Comparison of ENCODE assay signal across 7 cellular contexts in the genomic region with DNA sequence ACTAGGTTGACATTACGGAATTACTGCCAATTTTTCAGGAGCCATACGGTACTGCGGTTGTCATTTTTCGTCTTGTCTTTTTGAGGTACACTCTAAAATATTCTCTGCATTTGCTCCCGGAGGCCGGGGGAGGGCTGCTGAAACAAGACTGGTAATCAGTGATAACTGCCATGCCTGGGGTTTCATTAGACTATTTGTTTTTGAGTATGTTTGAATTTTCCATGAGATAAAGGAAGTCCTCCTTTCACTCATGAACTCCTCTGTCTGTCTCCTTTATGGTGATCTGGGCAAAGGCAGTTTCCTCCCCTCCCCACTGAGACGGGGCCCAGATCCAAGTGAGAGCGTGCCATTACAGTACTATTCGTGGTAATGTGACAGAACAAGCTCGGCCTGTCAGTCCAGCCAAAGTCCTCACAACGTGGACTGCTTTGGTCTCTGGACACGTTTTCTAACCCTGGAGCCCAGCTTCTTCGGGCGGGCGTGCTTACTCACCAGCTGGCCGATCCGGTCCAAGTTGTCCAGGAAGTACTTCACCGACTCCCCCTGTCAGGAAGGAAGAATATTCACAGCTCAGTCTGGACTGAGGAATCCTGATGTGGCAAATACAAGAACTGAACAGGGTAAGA. TPM values are rescaled to one million over a fixed set of nuclear protein-coding genes. Genes with fewer than 3 reads are reported as not detected.
DNase-seq lines count a peak whose midpoint lies in the region; ATAC-seq, FAIRE-seq and TF ChIP-seq lines count a peak whose summit lies in the region.

No MANE protein-coding gene starts in this region.

- DNase-seq in body of pancreas (peak in 3 of 4 donors; percentile 43 to 59 (median 55)), left lung (peak in 1 of 2 donors; percentile 71), thoracic aorta (ENCODE audit: low spot score) (peak; percentile 31), NCI-H2196 treated with DMSO at 0.1 percent for 48 hours (lab: John Stamatoyannopoulos, UW; ENCODE audit: unreplicated experiment) (no peak), D721Med (ENCODE audit: insufficient read length, low spot score) (no peak), RCC 7860 (ENCODE audit: low spot score) (no peak)

- H3K27ac ChIP-seq in HUES64 (ENCODE audit: low read depth, low read length): peak overlapping the region; percentile 9; the same call in 1 of the 2 replicates
- H3K27ac ChIP-seq in body of pancreas: no peak overlapping the region
- peak overlapping the region; percentile 42 to 53 for H3K27ac ChIP-seq in left lung
- peak overlapping the region; percentile 48 to 51 for H3K27ac ChIP-seq in thoracic aorta

- no peak for TF ChIP-seq CTCF in body of pancreas (IDR thresholded peaks at IDR 0.05)
- TF ChIP-seq CTCF in left lung (IDR thresholded peaks at IDR 0.05): no peak
- peak; percentile 6 for TF ChIP-seq CTCF in thoracic aorta (IDR thresholded peaks at IDR 0.05)
- no peak for TF ChIP-seq CTCF in D721Med (IDR thresholded peaks at IDR 0.05; ENCODE audit: insufficient read depth, missing control alignments)

- ATAC-seq in body of pancreas: peak; percentile 41
- peak; percentile 43 for ATAC-seq in left lung
- peak; percentile 70 for ATAC-seq in thoracic aorta (ENCODE audit: insufficient number of reproducible peaks, low FRiP score, low read depth)

- intact Hi-C loops in body of pancreas (cut with DNase I) (no loop called here), left lung (cut with DNase I) (no loop called here)

- H3K36me3 ChIP-seq in HUES64 (ENCODE audit: insufficient read depth, low read length) (peaks cover 39% of the 10 kb centered on the region), body of pancreas (replicated peaks in 1 of 2; ENCODE audit: insufficient read depth in 1 of 2, low read depth in 2 of 2) (peaks cover 0 to 4% of the 10 kb centered on the region in 2 donors), left lung (peaks cover 0 to 26% of the 10 kb centered on the region in 2 donors), thoracic aorta (peaks cover 3% of the 10 kb centered on the region)

- H3K9me3 ChIP-seq in HUES64 (ENCODE audit: insufficient read depth, low read depth, low read length) (no peaks in the 10 kb centered on the region), body of pancreas (no peaks in the 10 kb centered on the region), left lung (peaks cover 0 to 4% of the 10 kb centered on the region in 2 donors), thoracic aorta (no peaks in the 10 kb centered on the region)

- TF ChIP-seq POLR2A in body of pancreas (IDR thresholded peaks at IDR 0.05): no peak

- FAIRE-seq in D721Med (lab: Jason Lieb, UNC) (no peak), RCC 7860 (lab: Jason Lieb, UNC) (no peak)

- H3K4me3 ChIP-seq in HUES64 (ENCODE audit: low read length) (no peak overlapping the region), body of pancreas (no peak overlapping the region), left lung (no peak overlapping the region), thoracic aorta (no peak overlapping the region)

- no peak overlapping the region for H3K9ac ChIP-seq in HUES64 (ENCODE audit: low read depth, low read length)

- WGBS in HUES64: 94% methylated on average over 18 of the region's 18 CpGs
- 51 to 68% methylated on average over 18 of the region's 18 CpGs for WGBS in body of pancreas, 2 donors

- 0 out of 2 replicates have a peak, but pooled peaks cover 3% of the 10 kb centered on the region for H3K4me1 ChIP-seq in HUES64 (ENCODE audit: insufficient read depth, low read length)
- peaks cover 6% of the 10 kb centered on the region for H3K4me1 ChIP-seq in body of pancreas
- H3K4me1 ChIP-seq in left lung: peaks cover 5 to 75% of the 10 kb centered on the region in 2 donors
- H3K4me1 ChIP-seq in thoracic aorta (ENCODE audit: control insufficient read depth in 1 of 2, low read depth in 2 of 2): peaks cover 17 to 23% of the 10 kb centered on the region in 2 donors

- H3K27me3 ChIP-seq in HUES64 (ENCODE audit: insufficient read depth, low read length): no peaks in the 10 kb centered on the region
- no peaks in the 10 kb centered on the region for H3K27me3 ChIP-seq in body of pancreas
- no peaks in the 10 kb centered on the region for H3K27me3 ChIP-seq in left lung
- H3K27me3 ChIP-seq in thoracic aorta (replicated peaks; ENCODE audit: insufficient read depth): no peaks in the 10 kb centered on the region

RNA-seq across cellular contexts. Expression of a gene that starts 45.1 kb away (rescaled TPM):
- 0.10 TPM for polyA plus RNA-seq in HUES64 (2013, experiment 1 of 2)
- 0.13 TPM for polyA plus RNA-seq in HUES64 (2013, experiment 2 of 2)
- total RNA-seq in body of pancreas: not detected
- total RNA-seq in left lung: 1 to 10 TPM in 1 of 2 donors, under 1 TPM in 1; 0.13 to 1.3 TPM
- total RNA-seq in thoracic aorta: 1 to 10 TPM; 1.4 to 3.7 TPM

Comparison
In these comparisons a context has a peak if more than half of its experiments do, and no peak if none do; other contexts are left out.
1. H3K27ac ChIP-seq: peak in HUES64 (single experiment), left lung (2 of 2) and thoracic aorta (2 of 2); none in body of pancreas (0 of 4).
2. DNase-seq: peak in body of pancreas (3 of 4) and thoracic aorta (single experiment); none in NCI-H2196 treated with DMSO at 0.1 percent for 48 hours (single experiment), D721Med (single experiment) and RCC 7860 (single experiment).
3. Peak in every context shown above with its lines, with median percentiles within 50 percentile points of each other: ATAC-seq.